28 cellular contexts compared by ENCODE assay signal in the genomic region with DNA sequence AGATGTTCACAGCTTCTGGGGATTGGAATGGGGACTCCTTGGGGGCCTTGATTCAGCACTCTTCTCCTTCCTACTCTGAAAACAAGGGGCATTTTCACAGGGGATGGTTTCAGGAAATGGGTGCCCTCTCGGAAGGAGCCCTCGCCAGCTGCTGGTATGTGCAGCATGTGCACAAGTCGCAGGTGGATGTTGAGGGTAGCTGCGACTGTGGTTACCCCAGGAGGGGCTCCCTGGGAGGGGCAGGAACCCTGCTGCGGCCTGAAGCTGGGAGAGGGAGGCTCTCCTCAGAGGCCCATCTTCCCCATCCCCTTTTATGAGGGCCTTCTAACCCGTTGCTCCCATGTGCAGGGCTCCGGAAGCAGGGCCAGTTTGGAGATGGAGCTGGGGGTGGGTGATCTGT. TPM values are rescaled to one million over a fixed set of nuclear protein-coding genes. Genes with fewer than 3 reads are reported as not detected.
"Had no signal": no experiment of that assay in that cellular context is flagged by ENCODE, and none has a peak within 500 bp of the region (broad histone marks: within the 10 kb centered on the region; RNA-seq: fewer than 3 reads in every experiment).

No MANE protein-coding gene starts in this region.

- H3K27me3 ChIP-seq: ascending aorta, cardiac muscle cell, gastrocnemius medialis, hepatocyte, pancreas, sigmoid colon, suprapubic skin, tibial nerve had no signal

- DNase-seq: activated CD4-positive, alpha-beta T cell treated with anti-CD3 and anti-CD28 coated beads, Interleukin-2, amount 10 ng/mL, durations not matched to agents 24 days and 14 days; activated CD4-positive, CD25-positive, alpha-beta regulatory T cell treated with anti-CD3 and anti-CD28 coated beads, Interleukin-2, amount 50 U/mL, for 72 hours; activated effector memory CD4-positive, alpha-beta T cell treated with Interleukin-2 at 50 U/mL for 16 hours; activated T-cell treated with anti-CD3 and anti-CD28 coated beads for 4 hours; cortex of kidney; effector memory CD8-positive, alpha-beta T cell; erythroblast; gastrocnemius medialis; islet precursor cell; left cardiac atrium; naive B cell; nephron progenitor cell; nucleus accumbens; psoas muscle; sigmoid colon; small intestine; stimulated activated CD4-positive, alpha-beta T cell treated with anti-CD3 and anti-CD28 coated beads, Interleukin-4, amount 100 ng/mL, for 24 hours had no signal

- H3K4me1 Mint-ChIP-seq: activated CD4-positive, alpha-beta T cell treated with anti-CD3 and anti-CD28 coated beads, Interleukin-2, amount 10 ng/mL, durations not matched to agents 24 days and 14 days; brain; mesothelial cell of epicardium had no signal

- H3K36me3 Mint-ChIP-seq: naive B cell had no signal

- ATAC-seq: effector memory CD8-positive, alpha-beta T cell; gastrocnemius medialis; left cardiac atrium; left ventricle myocardium superior; pancreas; psoas muscle; stimulated activated memory B cell treated with anti-CD40 and anti-IgM and Interleukin-4, amounts not matched to agents 10 μg/mL and 1 μg/mL and 100 μg/mL, for 72 hours had no signal

- H3K27me3 Mint-ChIP-seq: activated CD4-positive, alpha-beta T cell treated with anti-CD3 and anti-CD28 coated beads, Interleukin-2, amount 10 ng/mL, durations not matched to agents 24 days and 14 days; activated naive CD8-positive, alpha-beta T cell; brain; effector memory CD8-positive, alpha-beta T cell; naive B cell; stimulated activated memory B cell treated with anti-CD40 and anti-IgM and Interleukin-4, amounts not matched to agents 10 μg/mL and 1 μg/mL and 100 μg/mL, for 72 hours had no signal

- H3K9me3 ChIP-seq: ascending aorta, gastrocnemius medialis, pancreas, psoas muscle, sigmoid colon, suprapubic skin, tibial nerve had no signal

- H3K9me3 Mint-ChIP-seq: activated CD4-positive, alpha-beta T cell treated with anti-CD3 and anti-CD28 coated beads, Interleukin-2, amount 10 ng/mL, durations not matched to agents 24 days and 14 days; brain; effector memory CD8-positive, alpha-beta T cell; mesothelial cell of epicardium; naive B cell; stimulated activated memory B cell treated with anti-CD40 and anti-IgM and Interleukin-4, amounts not matched to agents 10 μg/mL and 1 μg/mL and 100 μg/mL, for 72 hours had no signal

- H3K4me3 ChIP-seq: ascending aorta, cardiac muscle cell, gastrocnemius medialis, hepatocyte, pancreas, psoas muscle, sigmoid colon, suprapubic skin, tibial nerve had no signal

- H3K4me1 ChIP-seq: gastrocnemius medialis, pancreas, psoas muscle, suprapubic skin had no signal

- H3K27ac Mint-ChIP-seq: activated CD4-positive, alpha-beta T cell treated with anti-CD3 and anti-CD28 coated beads, Interleukin-2, amount 10 ng/mL, durations not matched to agents 24 days and 14 days; activated naive CD8-positive, alpha-beta T cell; mesothelial cell of epicardium; nephron progenitor cell; stimulated activated memory B cell treated with anti-CD40 and anti-IgM and Interleukin-4, amounts not matched to agents 10 μg/mL and 1 μg/mL and 100 μg/mL, for 72 hours had no signal

- H3K4me3 Mint-ChIP-seq: activated CD4-positive, alpha-beta T cell treated with anti-CD3 and anti-CD28 coated beads, Interleukin-2, amount 10 ng/mL, durations not matched to agents 24 days and 14 days; activated naive CD8-positive, alpha-beta T cell; brain; effector memory CD8-positive, alpha-beta T cell; mesothelial cell of epicardium; naive B cell; nephron progenitor cell; stimulated activated memory B cell treated with anti-CD40 and anti-IgM and Interleukin-4, amounts not matched to agents 10 μg/mL and 1 μg/mL and 100 μg/mL, for 72 hours had no signal

- H3K27ac ChIP-seq: cardiac muscle cell, gastrocnemius medialis, hepatocyte, pancreas, psoas muscle, sigmoid colon, suprapubic skin, tibial nerve had no signal

- H3K4me2 ChIP-seq: hepatocyte had no signal

RNA-seq across cellular contexts. Expression of gene SLC27A5, which starts 29.4 kb away (rescaled TPM):
- total RNA-seq: ascending aorta had no signal
